ENCODE assay signal across 8 cellular contexts in genomic region chr12:27969011-27969900, GRCh38. TPM values are rescaled to one million over a fixed set of nuclear protein-coding genes. Genes with fewer than 3 reads are reported as not detected.
DNase-seq lines count a peak whose midpoint lies in the region; ATAC-seq and TF ChIP-seq lines count a peak whose summit lies in the region.

No MANE protein-coding gene starts in this region.

- DNase-seq in Caki2 (ENCODE audit: low read depth) (peak; percentile 49), adipocyte (ENCODE audit: low read depth) (peak; percentile 66), gastrocnemius medialis (no peak), NCI-H446 treated with DMSO at 0.1 percent for 48 hours (lab: John Stamatoyannopoulos, UW) (no peak)

- H3K9me3 ChIP-seq in adipocyte (ENCODE audit: control insufficient read depth, low read length) = no peaks in the 10 kb centered on the region
- no peaks in the 10 kb centered on the region for H3K9me3 ChIP-seq in iPS-15b (ENCODE audit: control insufficient read depth, insufficient read depth, low read length)
- no peaks in the 10 kb centered on the region for H3K9me3 ChIP-seq in gastrocnemius medialis

- H3K9ac ChIP-seq in adipocyte (ENCODE audit: low read length) = peak overlapping the region; percentile 65
- H3K9ac ChIP-seq in iPS-15b (ENCODE audit: low read depth, low read length) = no peak overlapping the region

- no peaks in the 10 kb centered on the region for H3K27me3 ChIP-seq in adipocyte (replicated peaks; ENCODE audit: control insufficient read depth, insufficient read depth, low read length)
- H3K27me3 ChIP-seq in iPS-15b (ENCODE audit: control insufficient read depth, insufficient read depth, low read length) = peaks cover 94% of the 10 kb centered on the region
- peaks cover 36 to 56% (median 51%) of the 10 kb centered on the region in 3 donors for H3K27me3 ChIP-seq in gastrocnemius medialis

- in situ Hi-C loops in Caki2 (cut with HindIII; ENCODE audit: low pct_unique_long_range_greater_than_20kb, low sequenced_read_pairs) (no loop called here), gastrocnemius medialis (cut with MboI; ENCODE audit: low sequenced_read_pairs in 4 of 4) (no loop called here)

- H3K4me1 ChIP-seq in adipocyte (ENCODE audit: control insufficient read depth, insufficient read depth, low read length) = peaks cover 44% of the 10 kb centered on the region
- H3K4me1 ChIP-seq in iPS-15b (ENCODE audit: control insufficient read depth, insufficient read depth, low read length) = peaks cover 13% of the 10 kb centered on the region
- H3K4me1 ChIP-seq in gastrocnemius medialis = peaks cover 8 to 15% of the 10 kb centered on the region in 2 donors

- no peak for ATAC-seq in gastrocnemius medialis
- ATAC-seq in HG03159 (IDR thresholded peaks at IDR 0.05; ENCODE audit: unreplicated experiment) = no peak
- no peak for ATAC-seq in GM21447 (IDR thresholded peaks at IDR 0.05; ENCODE audit: unreplicated experiment)

- H3K36me3 ChIP-seq in adipocyte (ENCODE audit: control insufficient read depth, insufficient read depth, low read length, severe bottlenecking) (no peaks in the 10 kb centered on the region), iPS-15b (ENCODE audit: control insufficient read depth, insufficient read depth, low read length) (no peaks in the 10 kb centered on the region), gastrocnemius medialis (no peaks in the 10 kb centered on the region)

- no peak overlapping the region for H3K27ac Mint-ChIP-seq in IgD-negative memory B cell

- intact Hi-C loops in gastrocnemius medialis (cut with DNase I; ENCODE audit: low total_unique reads) = no loop called here

- H3K27me3 Mint-ChIP-seq in IgD-negative memory B cell = peaks cover 68% of the 10 kb centered on the region

- no peak for TF ChIP-seq CTCF in gastrocnemius medialis (IDR thresholded peaks at IDR 0.05 in 4 of 5, conservative IDR thresholded peaks at IDR 0.05 in 1 of 5)

- H3K36me3 Mint-ChIP-seq in IgD-negative memory B cell = no peaks in the 10 kb centered on the region

- H3K4me3 ChIP-seq in adipocyte (ENCODE audit: low read length) (peak overlapping the region; percentile 84), iPS-15b (ENCODE audit: low read depth, low read length) (peak overlapping the region; percentile 57), gastrocnemius medialis (peak overlapping the region; percentile 46 to 55 (median 53))

- no peak for TF ChIP-seq POLR2A in gastrocnemius medialis (IDR thresholded peaks at IDR 0.05)

- no peaks in the 10 kb centered on the region for H3K9me3 Mint-ChIP-seq in IgD-negative memory B cell

- peak overlapping the region in 1 of 4 donors; percentile 22 for H3K27ac ChIP-seq in gastrocnemius medialis

- peak overlapping the region; percentile 58 to 95 (median 88) for H3K4me3 Mint-ChIP-seq in IgD-negative memory B cell

- H3K4me1 Mint-ChIP-seq in IgD-negative memory B cell = peaks cover 13 to 16% (median 14%) of the 10 kb centered on the region in 3 donors

RNA-seq across cellular contexts. Expression of gene PTHLH, which starts 3.3 kb away (rescaled TPM):
- total RNA-seq in Caki2 (2014; rRNA removed; shearing (Covaris generic); ENCODE audit: low replicate concordance) = 3.9 and 8.3 TPM in 2 replicates
- not detected for polyA plus RNA-seq in IgD-negative memory B cell
- total RNA-seq in gastrocnemius medialis = under 1 TPM in 1 of 4 donors, not detected in 3; 0.26 TPM

Comparison
In these comparisons a context has a peak if more than half of its experiments do, and no peak if none do; other contexts are left out.
1. DNase-seq: peak in Caki2 (single experiment) and adipocyte (single experiment); none in gastrocnemius medialis (0 of 2) and NCI-H446 treated with DMSO at 0.1 percent for 48 hours (single experiment).
2. Peak in every context shown above with its lines, with median percentiles within 50 percentile points of each other: H3K4me3 ChIP-seq.